8 cellular contexts compared by ENCODE assay signal in the genomic region with DNA sequence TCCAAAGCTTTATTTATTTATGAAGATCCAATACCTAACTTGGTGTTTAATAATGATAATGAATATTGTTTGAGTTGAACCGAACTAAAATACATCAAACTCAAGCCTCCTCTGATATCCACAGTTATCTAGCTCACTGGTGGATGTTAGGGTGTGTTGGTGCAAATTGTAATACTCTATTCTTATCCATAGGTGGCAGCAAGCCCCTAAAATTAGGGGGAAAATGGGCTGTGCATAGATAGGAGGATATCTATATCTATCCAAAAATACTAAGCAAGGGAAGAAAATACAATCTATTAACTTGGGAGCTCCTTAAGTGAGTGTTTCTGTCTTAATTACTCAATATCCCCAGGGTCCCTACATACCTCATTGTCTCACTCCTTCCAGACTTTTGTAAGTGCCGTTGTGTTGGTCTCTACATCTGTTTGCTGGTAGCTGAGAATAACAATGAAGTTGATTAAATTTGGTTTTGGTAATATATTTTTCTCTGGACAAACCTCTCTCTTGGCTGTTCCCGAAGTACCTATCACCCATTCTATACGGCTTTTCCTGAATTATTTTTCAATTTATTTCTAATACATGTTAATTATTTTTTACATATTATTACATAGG. TPM values are rescaled to one million over a fixed set of nuclear protein-coding genes. Genes with fewer than 3 reads are reported as not detected.
A peak's percentile ranks its signal among the peaks of the same experiment; 100 is the strongest.
DNase-seq lines count a peak whose midpoint lies in the region; ATAC-seq and TF ChIP-seq lines count a peak whose summit lies in the region.

No MANE protein-coding gene starts in this region.

- H3K4me2 ChIP-seq in osteoblast (ENCODE audit: insufficient read depth, low read length) = no peak overlapping the region

- TF ChIP-seq CTCF in GM12875 (IDR thresholded peaks at IDR 0.05; ENCODE audit: borderline replicate concordance, insufficient read depth, low read depth, low read length) (peak; percentile 48; the same call in 1 of the 2 replicates), HFF-Myc (IDR thresholded peaks at IDR 0.05; ENCODE audit: low read depth, low read length, missing control alignments) (peak; percentile 62), RWPE1 (conservative IDR thresholded peaks at IDR 0.05; ENCODE audit: low read depth) (peak; percentile 79), osteoblast (IDR thresholded peaks at IDR 0.05; ENCODE audit: extremely low read depth, low read depth, low read length) (peak; percentile 77)

- no peaks in the 10 kb centered on the region for H4K20me1 ChIP-seq in osteoblast (ENCODE audit: insufficient read depth, low read length)

- H3K4me3 ChIP-seq in GM12875 (ENCODE audit: low read depth, low read length) = no peak overlapping the region
- no peak overlapping the region for H3K4me3 ChIP-seq in HFF-Myc (replicated peaks; ENCODE audit: low read depth, low read length)
- no peak overlapping the region for H3K4me3 ChIP-seq in osteoblast (ENCODE audit: insufficient read depth, low read length)

- H3K27ac ChIP-seq in RWPE1 (no peak overlapping the region), osteoblast (ENCODE audit: low read depth, low read length) (no peak overlapping the region)

- no peaks in the 10 kb centered on the region for H3K9me3 ChIP-seq in osteoblast (ENCODE audit: low read depth, low read length)

- POLR2A ChIA-PET in RWPE1 (lab: Yijun Ruan, JAX; ENCODE audit: low non-redundant PET) = no interaction called here

- DNase-seq in ACHN (peak; percentile 69), HFF-Myc (ENCODE audit: extremely low read depth, low read depth) (peak; percentile 9), LoVo (ENCODE audit: low spot score) (peak; percentile 66), RWPE1 (ENCODE audit: low spot score) (peak; percentile 62), osteoblast (ENCODE audit: insufficient read length, low spot score, missing footprints) (peak; percentile 82)
- DNase-seq in stimulated activated CD4-positive, alpha-beta T cell treated with anti-CD3 and anti-CD28 coated beads, Interleukin-4, amount 100 ng/mL, for 1 hour = no peak

- no peaks in the 10 kb centered on the region for H3K27me3 ChIP-seq in osteoblast (ENCODE audit: insufficient read depth, low read length)

- H3K4me1 ChIP-seq in osteoblast (ENCODE audit: insufficient read depth, low read length) = no peaks in the 10 kb centered on the region

- in situ Hi-C loops in ACHN (cut with HindIII; ENCODE audit: low pct_ligation_motif_present, low pct_unique_long_range_greater_than_20kb, low sequenced_read_pairs) = no loop called here

- CTCF ChIA-PET in RWPE1 (lab: Yijun Ruan, JAX) = interaction anchor here (0.6 to 1.6 kb wide), 16 partner anchors 15 to 1522 kb away, joined by 3 to 23 read pairs (median 4); no protein-coding TSS in a partner anchor

- peak; percentile 50 for ATAC-seq in esophagus mucosa

- H2AFZ ChIP-seq in osteoblast (ENCODE audit: low read length) = no peak overlapping the region

- H3K36me3 ChIP-seq in osteoblast (ENCODE audit: insufficient read depth, low read length) = no peaks in the 10 kb centered on the region

- H3K79me2 ChIP-seq in osteoblast (ENCODE audit: insufficient read depth, low read length) = no peaks in the 10 kb centered on the region

RNA-seq across cellular contexts. Expression of a gene that starts 55.0 kb away (rescaled TPM):
- total RNA-seq in esophagus mucosa = 0.36 TPM
- total RNA-seq in osteoblast = under 0.01 TPM in 1 of 2 replicates, not detected in the other
